In the genomic region with DNA sequence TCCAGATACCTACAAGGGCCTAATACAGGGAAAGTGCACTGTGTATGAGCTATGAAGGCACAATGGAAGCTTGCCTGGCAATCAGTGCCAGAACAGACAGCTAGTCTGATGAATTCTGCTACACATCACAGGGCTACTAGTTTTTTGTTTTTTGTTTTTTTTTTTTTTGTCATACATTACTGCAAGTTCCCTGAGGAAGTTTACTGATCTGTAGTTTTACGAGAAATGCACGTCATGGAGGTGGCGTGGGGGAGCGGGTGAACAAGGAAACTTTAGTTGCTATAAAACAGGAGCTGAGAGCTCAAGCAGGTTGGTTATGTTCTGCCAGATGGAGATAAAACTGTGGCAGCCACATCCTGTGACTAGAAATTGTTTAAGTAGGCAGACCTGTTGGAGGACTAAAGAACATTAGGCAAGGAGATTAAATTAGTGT, we compare ENCODE assay signal across 8 cellular contexts. TPM values are rescaled to one million over a fixed set of nuclear protein-coding genes. Genes with fewer than 3 reads are reported as not detected.
A peak's percentile ranks its signal among the peaks of the same experiment; 100 is the strongest.
DNase-seq lines count a peak whose midpoint lies in the region; TF ChIP-seq lines count a peak whose summit lies in the region.

No MANE protein-coding gene starts in this region.

- peak overlapping the region; percentile 92 for H3K27ac ChIP-seq in ACC112 (ENCODE audit: low read depth, low read length)
- peak overlapping the region; percentile 87 for H3K27ac ChIP-seq in GM23248
- H3K27ac ChIP-seq in mammary epithelial cell (ENCODE audit: insufficient read depth, low read depth, low read length) = no peak overlapping the region
- peak overlapping the region; percentile 7 to 91 (median 86) for H3K27ac ChIP-seq in spleen

- H3K79me2 ChIP-seq in ACC112 (ENCODE audit: control insufficient read depth, insufficient read depth, low read length, unreplicated experiment) (no peaks in the 10 kb centered on the region), GM23248 (ENCODE audit: insufficient read depth) (no peaks in the 10 kb centered on the region), mammary epithelial cell (ENCODE audit: insufficient read depth, low read length) (no peaks in the 10 kb centered on the region)

- no peak for TF ChIP-seq CTCF in mammary epithelial cell (conservative IDR thresholded peaks at IDR 0.05 in 1 of 2, IDR thresholded peaks at IDR 0.05 in 1 of 2; ENCODE audit: extremely low read depth in 1 of 2, insufficient read depth in 1 of 2, low read depth in 1 of 2, low read length in 2 of 2)
- no peak for TF ChIP-seq CTCF in spleen (IDR thresholded peaks at IDR 0.05 in 8 of 11, conservative IDR thresholded peaks at IDR 0.05 in 3 of 11)

- H3K4me1 Mint-ChIP-seq in T-helper 1 cell treated with Interleukin-12 subunit alpha and Interleukin-12 subunit beta and Interleukin-4 antibody, amounts not matched to agents 30 μg/mL and 1 μg/mL, for 36 hours (ENCODE audit: low read depth) = peaks cover 52% of the 10 kb centered on the region

- H2AFZ ChIP-seq in ACC112 (ENCODE audit: low read length, unreplicated experiment) (peak overlapping the region; percentile 4), GM23248 (no peak overlapping the region), mammary epithelial cell (ENCODE audit: low read depth, low read length) (no peak overlapping the region)

- H3K9me2 ChIP-seq in GM23248 (ENCODE audit: insufficient read depth) = no peaks in the 10 kb centered on the region

- peak overlapping the region; percentile 73 for H3K4me3 Mint-ChIP-seq in T-helper 1 cell treated with Interleukin-12 subunit alpha and Interleukin-12 subunit beta and Interleukin-4 antibody, amounts not matched to agents 30 μg/mL and 1 μg/mL, for 36 hours

- CTCF ChIA-PET in mammary epithelial cell (lab: Charles Lee; ENCODE audit: low non-redundant PET) = no interaction called here

- intact Hi-C loops in mammary epithelial cell (cut with micrococcal nuclease) = no loop called here
- intact Hi-C loops in spleen (cut with DNase I; ENCODE audit: low total_unique reads) = no loop called here

- H4K20me1 ChIP-seq in GM23248 (ENCODE audit: insufficient read depth) (no peaks in the 10 kb centered on the region), mammary epithelial cell (ENCODE audit: insufficient read depth, low read length) (no peaks in the 10 kb centered on the region)

- H3K4me3 ChIP-seq in ACC112 (ENCODE audit: low read depth, low read length) (no peak overlapping the region), GM23248 (no peak overlapping the region), mammary epithelial cell (replicated peaks in 1 of 3; ENCODE audit: insufficient read depth in 1 of 3, low read depth in 2 of 3, low read length in 3 of 3) (no peak overlapping the region), spleen (peak overlapping the region in 3 of 8 donors; percentile 0 to 57 (median 9))

- no peaks in the 10 kb centered on the region for H3K9me3 Mint-ChIP-seq in T-helper 1 cell treated with Interleukin-12 subunit alpha and Interleukin-12 subunit beta and Interleukin-4 antibody, amounts not matched to agents 30 μg/mL and 1 μg/mL, for 36 hours

- peaks cover 31% of the 10 kb centered on the region for H3K36me3 Mint-ChIP-seq in T-helper 1 cell treated with Interleukin-12 subunit alpha and Interleukin-12 subunit beta and Interleukin-4 antibody, amounts not matched to agents 30 μg/mL and 1 μg/mL, for 36 hours (ENCODE audit: low read depth)

- TF ChIP-seq POLR2A in spleen (IDR thresholded peaks at IDR 0.05) = peak in 1 of 3 donors; percentile 32

- in situ Hi-C loops in GM23248 (cut with MboI) = no loop called here
- in situ Hi-C loops in mammary epithelial cell (cut with MboI; ENCODE audit: low sequenced_read_pairs in 2 of 2) = loop anchor here in 1 of 2 donors (10.0 kb wide), 1 partner anchor 132 kb away; no protein-coding TSS in a partner anchor
- in situ Hi-C loops in ACHN (cut with HindIII; ENCODE audit: low pct_ligation_motif_present, low pct_unique_long_range_greater_than_20kb, low sequenced_read_pairs) = no loop called here

- H3K36me3 ChIP-seq in ACC112 (ENCODE audit: insufficient read depth, low read length) (no peaks in the 10 kb centered on the region), GM23248 (ENCODE audit: low read depth) (0 out of 2 replicates have a peak, but pooled peaks cover 5% of the 10 kb centered on the region), mammary epithelial cell (ENCODE audit: insufficient read depth, low read length) (no peaks in the 10 kb centered on the region), spleen (peaks cover 0 to 13% (median 0%) of the 10 kb centered on the region in 6 donors)

- no TSS peak for BruUV-seq in mammary epithelial cell (replicated peaks; lab: Mats Ljungman, UMichigan)

- DNase-seq in GM23248 (no peak), mammary epithelial cell (peak; percentile 21), spleen (peak; percentile 87), NCI-H226 (no peak), ACHN (no peak), NCI-H748 (lab: John Stamatoyannopoulos, UW; ENCODE audit: unreplicated experiment) (no peak)

- peak overlapping the region; percentile 93 for H3K27ac Mint-ChIP-seq in T-helper 1 cell treated with Interleukin-12 subunit alpha and Interleukin-12 subunit beta and Interleukin-4 antibody, amounts not matched to agents 30 μg/mL and 1 μg/mL, for 36 hours

- H3K9me3 ChIP-seq in GM23248 (ENCODE audit: low read depth) (no peaks in the 10 kb centered on the region), mammary epithelial cell (replicated peaks; ENCODE audit: insufficient read depth, low read length) (no peaks in the 10 kb centered on the region), spleen (no peaks in the 10 kb centered on the region)

- no peaks in the 10 kb centered on the region for H3K27me3 Mint-ChIP-seq in T-helper 1 cell treated with Interleukin-12 subunit alpha and Interleukin-12 subunit beta and Interleukin-4 antibody, amounts not matched to agents 30 μg/mL and 1 μg/mL, for 36 hours (ENCODE audit: low read depth)

- peak overlapping the region; percentile 66 for H3K4me2 ChIP-seq in GM23248 (ENCODE audit: unreplicated experiment)
- no peak overlapping the region for H3K4me2 ChIP-seq in mammary epithelial cell (ENCODE audit: insufficient read depth, low read depth, low read length)

- peaks cover 40% of the 10 kb centered on the region for H3F3A ChIP-seq in GM23248 (ENCODE audit: insufficient read depth)

- H3K9ac ChIP-seq in GM23248 = peak overlapping the region; percentile 61; the same call in 1 of the 2 replicates
- no peak overlapping the region for H3K9ac ChIP-seq in mammary epithelial cell (ENCODE audit: insufficient read depth, low read length)

- H3K27me3 ChIP-seq in ACC112 (ENCODE audit: insufficient read depth, low read length) (no peaks in the 10 kb centered on the region), GM23248 (replicated peaks; ENCODE audit: insufficient read depth) (no peaks in the 10 kb centered on the region), mammary epithelial cell (ENCODE audit: insufficient read depth, low read length) (no peaks in the 10 kb centered on the region), spleen (replicated peaks in 1 of 7) (no peaks in the 10 kb centered on the region)

- WGBS in GM23248 (ENCODE audit: low coverage in 1 of 2, low lambda C conversion rate in 2 of 2, missing lambda C conversion rate in 2 of 2), 2 experiments = 91 to 93% methylated on average over 4 of the region's 4 CpGs
- 100% methylated on average over 1 of the region's 4 CpGs for WGBS in mammary epithelial cell (ENCODE audit: low coverage, missing lambda C conversion rate)
- WGBS in spleen, 5 donors = 29 to 52% (median 32%) methylated on average over 4 of the region's 4 CpGs

- H3K4me1 ChIP-seq in ACC112 (ENCODE audit: control insufficient read depth, insufficient read depth, low read length, unreplicated experiment) = peaks cover 27% of the 10 kb centered on the region
- H3K4me1 ChIP-seq in GM23248 (ENCODE audit: insufficient read depth) = peaks cover 47% of the 10 kb centered on the region
- H3K4me1 ChIP-seq in mammary epithelial cell (ENCODE audit: insufficient read depth, low read length) = no peaks in the 10 kb centered on the region
- peaks cover 25 to 100% (median 96%) of the 10 kb centered on the region in 6 donors for H3K4me1 ChIP-seq in spleen

- dilution Hi-C loops in mammary epithelial cell (cut with HindIII; ENCODE audit: low sequenced_read_pairs) = no loop called here

RNA-seq across cellular contexts. Expression of gene PTPRC, which starts 17.7 kb away (rescaled TPM):
- 0.38 and 0.86 TPM in 2 replicates for total RNA-seq in GM23248 (2014; rRNA removed; shearing (Covaris generic))
- polyA plus RNA-seq in GM23248 (2016; fragmentation: Nextera tagmentation; extraction: Ambion mirVana) (0.66 and 0.70 TPM in 2 replicates), mammary epithelial cell (not detected), spleen (10 to 100 TPM; 79.2 to 99.3 (median 92.4) TPM)
- total RNA-seq in mammary epithelial cell (under 1 TPM in 1 of 2 donors, not detected in 1; under 0.01 TPM), spleen (100 to 1,000 TPM; 439 to 716 (median 526) TPM)
- not detected for polyA minus RNA-seq in mammary epithelial cell

Comparison
In these comparisons a context has a peak if more than half of its experiments do, and no peak if none do; other contexts are left out.
1. DNase-seq: peak in mammary epithelial cell (single experiment) and spleen (single experiment); none in GM23248 (single experiment), NCI-H226 (single experiment), ACHN (single experiment) and NCI-H748 (single experiment).
2. RNA of gene PTPRC, which starts 17.7 kb away (total RNA-seq): 439 to 716 TPM in spleen; 0.38 to 0.86 TPM in GM23248 and under 0.01 TPM in mammary epithelial cell; every median in the first group is over 100 times any median in the second.